14 cellular contexts compared by ENCODE assay signal in genomic region chr3:98778383-98778782, GRCh38. TPM values are rescaled to one million over a fixed set of nuclear protein-coding genes. Genes with fewer than 3 reads are reported as not detected.
DNase-seq lines count a peak whose midpoint lies in the region; ATAC-seq and TF ChIP-seq lines count a peak whose summit lies in the region.
"Had no signal": no experiment of that assay in that cellular context is flagged by ENCODE, and none has a peak within 500 bp of the region (broad histone marks: within the 10 kb centered on the region; RNA-seq: fewer than 3 reads in every experiment).

No MANE protein-coding gene starts in this region.

- TF ChIP-seq CTCF in RWPE1 (conservative IDR thresholded peaks at IDR 0.05; ENCODE audit: low read depth): no peak
- no peak for TF ChIP-seq CTCF in gastroesophageal sphincter (IDR thresholded peaks at IDR 0.05)

- no peak for DNase-seq in RWPE1 (ENCODE audit: low spot score)
- no peak for DNase-seq in stimulated activated naive CD8-positive, alpha-beta T cell treated with anti-CD3 and anti-CD28 coated beads, Interleukin-15, Interleukin-2, amounts not matched to agents 100 U/mL and 50 U/mL, for 24 hours
- DNase-seq in T-helper 17 cell: no peak
- DNase-seq in mesenteric fat pad (ENCODE audit: low spot score): no peak
- DNase-seq: DMS79; NCI-H1048; stimulated activated CD4-positive, alpha-beta T cell treated with anti-CD3 and anti-CD28 coated beads, Interleukin-15, amount 100 ng/mL, for 24 hours; stimulated activated naive CD4-positive, alpha-beta T cell treated with Interleukin-2 at 50 U/mL for 16 hours had no signal

- H3K4me1 Mint-ChIP-seq in T-helper 17 cell: peaks cover 3% of the 10 kb centered on the region

- H3K9me3 ChIP-seq in gastroesophageal sphincter (no peaks in the 10 kb centered on the region), T-helper 17 cell (ENCODE audit: control insufficient read depth, low read length, poor library complexity, severe bottlenecking) (no peaks in the 10 kb centered on the region)

- peaks cover 37% of the 10 kb centered on the region for H3K27me3 Mint-ChIP-seq in T-helper 17 cell

- 74 to 89% methylated on average over 3 to 4 of the region's 5 CpGs for WGBS in gastroesophageal sphincter (ENCODE audit: low coverage in 1 of 2), 2 donors

- H3K27ac ChIP-seq in RWPE1 (peak overlapping the region; percentile 24; the same call in 1 of the 2 replicates), gastroesophageal sphincter (peak overlapping the region in 1 of 4 donors; percentile 2)

- peaks cover 0 to 22% (median 6%) of the 10 kb centered on the region in 3 donors for H3K4me1 ChIP-seq in gastroesophageal sphincter

- H3K4me3 Mint-ChIP-seq in T-helper 17 cell: no peak overlapping the region

- no peak overlapping the region for H3K4me3 ChIP-seq in gastroesophageal sphincter
- H3K4me3 ChIP-seq: coronary artery had no signal

- no peak for TF ChIP-seq EP300 in gastroesophageal sphincter (IDR thresholded peaks at IDR 0.05)

- H3K36me3 ChIP-seq in gastroesophageal sphincter: no peaks in the 10 kb centered on the region

- ATAC-seq in HG02885 (IDR thresholded peaks at IDR 0.05; ENCODE audit: poor library complexity, unreplicated experiment) (peak; percentile 40), gastroesophageal sphincter (peak; percentile 23), GM18505 (IDR thresholded peaks at IDR 0.05; ENCODE audit: unreplicated experiment) (no peak), T-helper 17 cell (no peak), GM18517 (IDR thresholded peaks at IDR 0.05; ENCODE audit: unreplicated experiment) (no peak)
- ATAC-seq in stimulated activated naive CD8-positive, alpha-beta T cell treated with anti-CD3 and anti-CD28 coated beads, Interleukin-15, Interleukin-2, amounts not matched to agents 100 U/mL and 50 U/mL, for 24 hours: peak; percentile 42
- ATAC-seq: HCT116 had no signal

- H3K27ac Mint-ChIP-seq in T-helper 17 cell: no peak overlapping the region

- CTCF ChIA-PET in RWPE1 (lab: Yijun Ruan, JAX): interaction anchor here (1.0 kb wide), 1 partner anchor 177 kb away, joined by 3 read pairs; no protein-coding TSS in a partner anchor

- POLR2A ChIA-PET in RWPE1 (lab: Yijun Ruan, JAX; ENCODE audit: low non-redundant PET): no interaction called here

- H3K27me3 ChIP-seq in gastroesophageal sphincter: no peaks in the 10 kb centered on the region

- TF ChIP-seq POLR2A in gastroesophageal sphincter (IDR thresholded peaks at IDR 0.05) (no peak), GM18505 (IDR thresholded peaks at IDR 0.05; ENCODE audit: borderline replicate concordance, extremely low read depth, insufficient read depth, insufficient read length) (no peak)

- no peaks in the 10 kb centered on the region for H3K36me3 Mint-ChIP-seq in T-helper 17 cell (ENCODE audit: low read depth)

RNA-seq across cellular contexts. Expression of gene ST3GAL6, which starts 15.2 kb away (rescaled TPM):
- total RNA-seq in gastroesophageal sphincter: 10 to 100 TPM in 1 of 4 donors, 1 to 10 TPM in 3; 4.4 to 21.2 (median 7.4) TPM
- total RNA-seq in T-helper 17 cell: 1 to 10 TPM in 1 of 2 donors, under 1 TPM in 1; 0.99 to 3.6 TPM
- total RNA-seq in mesenteric fat pad: 9.4 TPM

Comparison
In these comparisons a context has a peak if more than half of its experiments do, and no peak if none do; other contexts are left out.
1. ATAC-seq: peak in HG02885 (single experiment), gastroesophageal sphincter (single experiment) and stimulated activated naive CD8-positive, alpha-beta T cell treated with anti-CD3 and anti-CD28 coated beads, Interleukin-15, Interleukin-2, amounts not matched to agents 100 U/mL and 50 U/mL, for 24 hours (single experiment); none in GM18505 (single experiment), T-helper 17 cell (single experiment) and GM18517 (single experiment).